In the genomic region with DNA sequence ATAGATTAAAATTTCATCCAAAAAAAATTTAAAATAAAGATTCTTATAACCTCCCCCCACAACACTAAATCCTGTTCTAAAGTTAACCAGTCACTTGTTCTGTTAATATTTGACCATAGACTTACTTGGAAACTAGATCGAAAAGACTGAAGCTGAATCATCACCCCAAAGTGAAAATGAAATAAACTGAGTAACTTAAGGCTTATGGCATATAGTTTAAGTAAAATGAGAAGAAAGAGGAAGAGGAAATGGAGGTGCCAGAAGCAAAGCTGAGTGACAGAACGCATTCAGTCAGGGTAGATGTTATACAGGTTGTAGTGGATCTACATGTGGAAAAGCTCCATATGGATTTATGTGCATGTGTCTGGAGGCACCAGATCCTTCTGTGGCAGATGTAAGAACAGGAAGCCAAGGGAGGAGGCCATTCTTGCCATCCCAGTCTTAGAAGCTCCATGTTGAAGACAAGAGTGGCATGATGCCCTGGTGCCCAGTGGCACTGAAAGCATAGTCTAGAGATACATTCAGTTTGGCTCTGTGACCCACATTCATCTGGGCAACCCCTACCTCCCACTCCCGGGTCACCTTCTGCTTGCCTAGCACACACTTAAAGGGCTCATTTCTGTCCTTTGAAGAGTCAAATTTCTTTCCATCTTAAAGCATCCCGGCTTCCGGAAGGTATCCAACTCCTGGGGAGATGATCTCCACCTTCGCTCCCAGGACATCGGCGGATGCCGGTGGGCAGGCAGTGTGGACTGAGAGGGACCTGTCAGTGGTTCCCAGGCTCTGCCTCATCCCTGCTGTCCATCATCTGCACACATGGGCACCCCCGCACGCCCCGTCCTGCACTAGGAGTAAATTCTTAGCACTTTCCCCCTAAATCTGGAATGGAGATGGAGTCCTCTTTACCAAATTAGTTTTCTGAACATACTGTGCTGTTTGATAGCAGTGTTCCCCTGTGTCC, we compare ENCODE assay signal across 12 cellular contexts.
DNase-seq lines count a peak whose midpoint lies in the region; ATAC-seq and TF ChIP-seq lines count a peak whose summit lies in the region.
"Had no signal": no experiment of that assay in that cellular context is flagged by ENCODE, and none has a peak within 500 bp of the region (broad histone marks: within the 10 kb centered on the region; RNA-seq: fewer than 3 reads in every experiment).

No MANE protein-coding gene starts in this region.

- peaks cover 0 to 17% (median 5%) of the 10 kb centered on the region in 3 donors for H3K36me3 Mint-ChIP-seq in CD8-positive, alpha-beta memory T cell
- H3K36me3 Mint-ChIP-seq in chondrocyte (ENCODE audit: low read depth), result peaks cover 2% of the 10 kb centered on the region
- no peaks in the 10 kb centered on the region for H3K36me3 Mint-ChIP-seq in HFFc6 (ENCODE audit: low read depth)

- H3K9me3 ChIP-seq in CD8-positive, alpha-beta memory T cell (ENCODE audit: low read length), result no peaks in the 10 kb centered on the region
- no peaks in the 10 kb centered on the region for H3K9me3 ChIP-seq in esophagus muscularis mucosa
- H3K9me3 ChIP-seq: pancreas had no signal

- no peak for DNase-seq in CD8-positive, alpha-beta memory T cell
- DNase-seq in chondrocyte (ENCODE audit: low spot score) (no peak), esophagus muscularis mucosa (ENCODE audit: extremely low spot score) (no peak), 8988T (no peak), DMS 273 treated with DMSO at 0.1 percent for 48 hours (lab: John Stamatoyannopoulos, UW) (no peak), HFFc6 (no peak)
- DNase-seq: DMS79, pancreas had no signal

- intact Hi-C loops in esophagus muscularis mucosa (cut with DNase I), result no loop called here

- H3K4me1 ChIP-seq in CD8-positive, alpha-beta memory T cell (ENCODE audit: insufficient read depth, low read length), result no peaks in the 10 kb centered on the region
- H3K4me1 ChIP-seq in esophagus muscularis mucosa, result no peaks in the 10 kb centered on the region
- H3K4me1 ChIP-seq: pancreas had no signal

- H3K27me3 ChIP-seq in CD8-positive, alpha-beta memory T cell (ENCODE audit: insufficient read depth, low read length, poor library complexity, severe bottlenecking), result no peaks in the 10 kb centered on the region
- H3K27me3 ChIP-seq in esophagus muscularis mucosa, result no peaks in the 10 kb centered on the region
- H3K27me3 ChIP-seq: pancreas had no signal

- no peak overlapping the region for H3K4me3 ChIP-seq in CD8-positive, alpha-beta memory T cell (ENCODE audit: low read length)
- H3K4me3 ChIP-seq in esophagus muscularis mucosa, result no peak overlapping the region
- H3K4me3 ChIP-seq: coronary artery, K562, pancreas had no signal

- POLR2A ChIA-PET in CD8-positive, alpha-beta memory T cell (lab: Charles Lee), result no interaction called here

- H3K9me3 Mint-ChIP-seq in CD8-positive, alpha-beta memory T cell, result no peaks in the 10 kb centered on the region
- no peaks in the 10 kb centered on the region for H3K9me3 Mint-ChIP-seq in chondrocyte (ENCODE audit: low read depth)
- H3K9me3 Mint-ChIP-seq in HFFc6, result no peaks in the 10 kb centered on the region

- H3K36me3 ChIP-seq in CD8-positive, alpha-beta memory T cell (ENCODE audit: insufficient read depth, low read length), result no peaks in the 10 kb centered on the region
- peaks cover 0 to 16% (median 0%) of the 10 kb centered on the region in 4 donors for H3K36me3 ChIP-seq in esophagus muscularis mucosa
- H3K36me3 ChIP-seq: pancreas had no signal

- TF ChIP-seq POLR2A in esophagus muscularis mucosa (IDR thresholded peaks at IDR 0.05; ENCODE audit: low read depth), result no peak

- TF ChIP-seq CTCF in chondrocyte (IDR thresholded peaks at IDR 0.05) (no peak), esophagus muscularis mucosa (IDR thresholded peaks at IDR 0.05) (no peak), HFFc6 (IDR thresholded peaks at IDR 0.05) (no peak)

- H3K4me3 Mint-ChIP-seq in CD8-positive, alpha-beta memory T cell, result peak overlapping the region in 5 of 7 donors; percentile 1 to 65 (median 63)
- no peak overlapping the region for H3K4me3 Mint-ChIP-seq in chondrocyte (ENCODE audit: unreplicated experiment)
- H3K4me3 Mint-ChIP-seq in HFFc6, result no peak overlapping the region

- H3K27ac Mint-ChIP-seq in CD8-positive, alpha-beta memory T cell, result peak overlapping the region in 7 of 8 donors; percentile 68 to 99 (median 85)
- peak overlapping the region; percentile 47 for H3K27ac Mint-ChIP-seq in chondrocyte (ENCODE audit: unreplicated experiment)
- H3K27ac Mint-ChIP-seq in HFFc6, result no peak overlapping the region

- peak; percentile 87 for ATAC-seq in GM19395 (IDR thresholded peaks at IDR 0.05; ENCODE audit: unreplicated experiment)
- peak; percentile 69 for ATAC-seq in HG03432 (IDR thresholded peaks at IDR 0.05; ENCODE audit: unreplicated experiment)
- ATAC-seq: K562 had no signal

- peaks cover 3 to 42% (median 23%) of the 10 kb centered on the region in 3 donors for H3K4me1 Mint-ChIP-seq in CD8-positive, alpha-beta memory T cell
- H3K4me1 Mint-ChIP-seq in chondrocyte (ENCODE audit: low read depth) (peaks cover 24% of the 10 kb centered on the region), HFFc6 (ENCODE audit: low read depth) (no peaks in the 10 kb centered on the region)

- no peak for TF ChIP-seq EP300 in esophagus muscularis mucosa (IDR thresholded peaks at IDR 0.05)

- no peak overlapping the region for H3K27ac ChIP-seq in CD8-positive, alpha-beta memory T cell (ENCODE audit: low read depth, low read length)
- no peak overlapping the region for H3K27ac ChIP-seq in esophagus muscularis mucosa (replicated peaks in 1 of 4)
- H3K27ac ChIP-seq: coronary artery, pancreas had no signal

- 91% methylated on average over 12 of the region's 12 CpGs for WGBS in esophagus muscularis mucosa

- peaks cover 0 to 1% of the 10 kb centered on the region in 2 donors for H3K27me3 Mint-ChIP-seq in CD8-positive, alpha-beta memory T cell
- H3K27me3 Mint-ChIP-seq in chondrocyte (ENCODE audit: low read depth) (no peaks in the 10 kb centered on the region), HFFc6 (ENCODE audit: insufficient read depth) (no peaks in the 10 kb centered on the region; the same call in none of the 2 replicates)

- CTCF ChIA-PET in CD8-positive, alpha-beta memory T cell (lab: Charles Lee), result no interaction called here

Comparison
In these comparisons a context has a peak if more than half of its experiments do, and no peak if none do; other contexts are left out.
1. H3K4me3 Mint-ChIP-seq: peak in CD8-positive, alpha-beta memory T cell (5 of 7); none in chondrocyte (single experiment) and HFFc6 (single experiment).